In genomic region chr13:24233351-24233901, GRCh38 we compare ENCODE assay signal across 14 cellular contexts.
DNase-seq lines count a peak whose midpoint lies in the region; ATAC-seq, FAIRE-seq and TF ChIP-seq lines count a peak whose summit lies in the region.
"Had no signal": no experiment of that assay in that cellular context is flagged by ENCODE, and none has a peak within 500 bp of the region (broad histone marks: within the 10 kb centered on the region; RNA-seq: fewer than 3 reads in every experiment).

No MANE protein-coding gene starts in this region.

- H3K79me1 ChIP-seq in mesendoderm (ENCODE audit: low read length), result peaks cover 11% of the 10 kb centered on the region

- H3K9ac ChIP-seq in GM12878 (ENCODE audit: control insufficient read depth, insufficient read depth, low read length), result no peak overlapping the region
- H3K9ac ChIP-seq in mesendoderm (ENCODE audit: low read length), result no peak overlapping the region
- H3K9ac ChIP-seq: BLaER1 had no signal

- in situ Hi-C loops in GM12878 (cut with MboI), result loop anchor here (5.0 kb wide), 1 partner anchor 316 kb away; no protein-coding TSS in a partner anchor

- H3K4me3 ChIP-seq in GM12878 (no peak overlapping the region), mesendoderm (ENCODE audit: low read length) (no peak overlapping the region), uterus (peak overlapping the region in 1 of 2 donors; percentile 1)
- H3K4me3 ChIP-seq: BLaER1 had no signal

- WGBS in GM12878 (ENCODE audit: insufficient coverage, insufficient replicate concordance, low lambda C conversion rate, missing lambda C conversion rate), result 83% methylated on average over 4 of the region's 4 CpGs
- WGBS in mesendoderm (ENCODE audit: extremely low coverage, insufficient coverage, low lambda C conversion rate), result no CpG with 5 or more reads among the region's 4 CpGs

- H3K79me2 ChIP-seq in GM12878 (ENCODE audit: control insufficient read depth, insufficient read depth, low read length) (no peaks in the 10 kb centered on the region), mesendoderm (ENCODE audit: control insufficient read depth, insufficient read depth, low read length) (peaks cover 5% of the 10 kb centered on the region)

- H3K23ac ChIP-seq in mesendoderm (ENCODE audit: low read length), result no peak overlapping the region

- H4K8ac ChIP-seq in mesendoderm (ENCODE audit: low read depth, low read length), result no peak overlapping the region

- no peaks in the 10 kb centered on the region for H3K36me3 ChIP-seq in GM12878 (ENCODE audit: control insufficient read depth in 2 of 2, insufficient read depth in 2 of 2, low read length in 1 of 2)
- H3K36me3 ChIP-seq in mesendoderm (ENCODE audit: control insufficient read depth, insufficient read depth, low read length), result no peaks in the 10 kb centered on the region
- no peaks in the 10 kb centered on the region for H3K36me3 ChIP-seq in uterus
- H3K36me3 ChIP-seq: BLaER1 had no signal

- no peak overlapping the region for H3K4ac ChIP-seq in mesendoderm (ENCODE audit: low read depth, low read length)

- H3K9me3 Mint-ChIP-seq in activated naive CD4-positive, alpha-beta T cell treated with anti-CD3 and anti-CD28 coated beads, Interleukin-2, amount 50 U/mL, for 72 hours, result no peaks in the 10 kb centered on the region
- H3K9me3 Mint-ChIP-seq: activated B cell treated with CpG ODN at 0.5 μM for 24 hours, memory B cell had no signal

- POLR2A ChIA-PET in GM12878 (lab: Charles Lee), result interaction anchor here (0.6 to 3.8 kb wide), 3 partner anchors 36 to 181 kb away, joined by 3 to 15 read pairs (median 8); no protein-coding TSS in a partner anchor

- TF ChIP-seq POLR2A in GM12878 (IDR thresholded peaks at IDR 0.05; ENCODE audit: low read depth, low read length) (no peak), uterus (IDR thresholded peaks at IDR 0.05) (no peak)

- H2AK5ac ChIP-seq in mesendoderm (ENCODE audit: low read length), result no peak overlapping the region

- no peaks in the 10 kb centered on the region for H3K36me3 Mint-ChIP-seq in activated naive CD4-positive, alpha-beta T cell treated with anti-CD3 and anti-CD28 coated beads, Interleukin-2, amount 50 U/mL, for 72 hours

- intact Hi-C loops in GM12878 (cut with micrococcal nuclease; ENCODE audit: unreplicated experiment) (no loop called here), uterus (cut with DNase I; ENCODE audit: low total_unique reads) (no loop called here)

- peak overlapping the region; percentile 28 to 52 for H3K27ac Mint-ChIP-seq in activated naive CD4-positive, alpha-beta T cell treated with anti-CD3 and anti-CD28 coated beads, Interleukin-2, amount 50 U/mL, for 72 hours
- H3K27ac Mint-ChIP-seq: activated B cell treated with CpG ODN at 0.5 μM for 24 hours, memory B cell had no signal

- no peak overlapping the region for H2BK120ac ChIP-seq in mesendoderm (ENCODE audit: low read depth, low read length)

- no peak overlapping the region for H3K18ac ChIP-seq in mesendoderm (ENCODE audit: low read length)

- no peak overlapping the region for H3K27ac ChIP-seq in GM12878 (ENCODE audit: control insufficient read depth, insufficient read depth)
- no peak overlapping the region for H3K27ac ChIP-seq in mesendoderm (ENCODE audit: low read depth, low read length)
- peak overlapping the region; percentile 63 to 77 for H3K27ac ChIP-seq in uterus
- H3K27ac ChIP-seq: BLaER1 had no signal

- no peak for TF ChIP-seq RAD21 in GM12878 (IDR thresholded peaks at IDR 0.05; ENCODE audit: insufficient read depth, low read depth, low read length)

- peak; percentile 52 to 87 for ATAC-seq in activated naive CD4-positive, alpha-beta T cell treated with anti-CD3 and anti-CD28 coated beads, Interleukin-2, amount 50 U/mL, for 72 hours
- ATAC-seq in GM12878 (peak; percentile 58), HG03442 (IDR thresholded peaks at IDR 0.05; ENCODE audit: unreplicated experiment) (no peak), HG03521 (IDR thresholded peaks at IDR 0.05; ENCODE audit: unreplicated experiment) (no peak)

- TF ChIP-seq EP300 in GM12878 (IDR thresholded peaks at IDR 0.05; ENCODE audit: borderline replicate concordance in 1 of 2, control insufficient read depth in 1 of 2, low read depth in 2 of 2, low read length in 2 of 2), result no peak; a peak in 1 of 4 replicates

- H3K4me1 ChIP-seq in GM12878 (ENCODE audit: control insufficient read depth, insufficient read depth, low read length) (peaks cover 4% of the 10 kb centered on the region; the same call in 1 of the 2 replicates), mesendoderm (ENCODE audit: control insufficient read depth, low read depth, low read length) (no peaks in the 10 kb centered on the region), uterus (no peaks in the 10 kb centered on the region)
- H3K4me1 ChIP-seq: BLaER1 had no signal

- H2BK5ac ChIP-seq in mesendoderm (ENCODE audit: low read length), result no peak overlapping the region

- H4K5ac ChIP-seq in mesendoderm (ENCODE audit: low read length), result no peak overlapping the region

- FAIRE-seq in GM12878 (lab: Jason Lieb, UNC), result no peak

- H3K9me3 ChIP-seq in GM12878 (replicated peaks; ENCODE audit: control insufficient read depth, insufficient read depth, low read length) (no peaks in the 10 kb centered on the region), uterus (no peaks in the 10 kb centered on the region)
- H3K9me3 ChIP-seq: BLaER1 had no signal

- CTCF ChIA-PET in GM12878 (lab: Yijun Ruan, JAX), result interaction anchor here (0.6 to 2.4 kb wide), 8 partner anchors 10 to 274 kb away, joined by 3 to 9 read pairs (median 4); no protein-coding TSS in a partner anchor

- H3K4me2 ChIP-seq in GM12878 (ENCODE audit: control insufficient read depth, insufficient read depth), result no peak overlapping the region
- no peak overlapping the region for H3K4me2 ChIP-seq in mesendoderm (ENCODE audit: low read length)
- H3K4me2 ChIP-seq: BLaER1 had no signal

- no peak overlapping the region for H3K56ac ChIP-seq in mesendoderm (ENCODE audit: low read length)

- H3K27me3 ChIP-seq in GM12878 (replicated peaks in 1 of 2; ENCODE audit: control insufficient read depth in 2 of 2, insufficient read depth in 2 of 2, low read length in 1 of 2) (no peaks in the 10 kb centered on the region), mesendoderm (ENCODE audit: insufficient read depth, low read length, poor library complexity) (no peaks in the 10 kb centered on the region), uterus (no peaks in the 10 kb centered on the region)
- H3K27me3 ChIP-seq: BLaER1 had no signal

- TF ChIP-seq CTCF in GM12878 (IDR thresholded peaks at IDR 0.05 in 2 of 3, conservative IDR thresholded peaks at IDR 0.05 in 1 of 3; ENCODE audit: control insufficient read depth in 2 of 3, extremely low read depth in 1 of 3, insufficient read depth in 1 of 3, low read depth in 3 of 3, low read length in 3 of 3) (no peak), uterus (IDR thresholded peaks at IDR 0.05) (no peak)

- H2BK15ac ChIP-seq in mesendoderm (replicated peaks; ENCODE audit: low read depth), result no peak overlapping the region

- DNase-seq in activated naive CD4-positive, alpha-beta T cell treated with anti-CD3 and anti-CD28 coated beads, Interleukin-2, amount 50 U/mL, for 72 hours (ENCODE audit: low spot score in 2 of 2), result no peak
- DNase-seq in activated naive CD4-positive, alpha-beta T cell treated with anti-CD3 and anti-CD28 coated beads, Interleukin-2, amount 50 U/mL, for 16 hours, result no peak
- DNase-seq in GM12878 (ENCODE audit: low read depth, low spot score), result no peak
- peak; percentile 77 for DNase-seq in mesendoderm
- DNase-seq in uterus, result peak in 1 of 2 donors; percentile 45
- DNase-seq in OCI-M2 (lab: John Stamatoyannopoulos, UW; ENCODE audit: unreplicated experiment), result no peak
- DNase-seq: activated B cell treated with CpG ODN at 0.5 μM for 24 hours; aorta; NCI-H2081; stimulated activated CD4-positive, alpha-beta T cell treated with anti-CD3 and anti-CD28 coated beads, Interleukin-12 subunit alpha, Interleukin-12 subunit beta, amount 100 ng/mL, for 4 hours had no signal

- no TSS peak for BruUV-seq in GM12878 (replicated peaks; lab: Mats Ljungman, UMichigan)

- H4K20me1 ChIP-seq in GM12878 (ENCODE audit: control insufficient read depth, insufficient read depth), result no peaks in the 10 kb centered on the region
- H4K20me1 ChIP-seq: BLaER1 had no signal

- H2AFZ ChIP-seq in GM12878 (ENCODE audit: control insufficient read depth, low read depth, low read length), result no peak overlapping the region

- RAD21 ChIA-PET in GM12878 (lab: Charles Lee; ENCODE audit: unreplicated experiment), result interaction anchor here (0.9 to 5.7 kb wide), 4 partner anchors 18 to 193 kb away, joined by 3 to 80 read pairs (median 4); no protein-coding TSS in a partner anchor

- SMC1A ChIA-PET in GM12878 (lab: Charles Lee; ENCODE audit: uncharacterized antibody, unreplicated experiment), result interaction anchor here (1.2 to 3.9 kb wide), 5 partner anchors 17 to 40 kb away, joined by 3 to 25 read pairs (median 7); no protein-coding TSS in a partner anchor

TF ChIP-seq in GM12878, 131 proteins besides CTCF, POLR2A, EP300 and RAD21 (continues in another document):
- no peak for TF ChIP-seq POU2F2 (IDR thresholded peaks at IDR 0.05; ENCODE audit: borderline replicate concordance, low read depth, low read length)
- TF ChIP-seq NFXL1 (IDR thresholded peaks at IDR 0.05; ENCODE audit: borderline replicate concordance), result no peak
- peak; percentile 36 to 52; a peak in 2 of 4 replicates for TF ChIP-seq IKZF2 (IDR thresholded peaks at IDR 0.05)
- TF ChIP-seq IRF5 (IDR thresholded peaks at IDR 0.05; ENCODE audit: borderline replicate concordance), result no peak
- TF ChIP-seq NFIC (IDR thresholded peaks at IDR 0.05; ENCODE audit: low read depth, low read length), result peak; percentile 53; the same call in 1 of the 2 replicates
- no peak for TF ChIP-seq LARP7 (IDR thresholded peaks at IDR 0.05)
- TF ChIP-seq PBX3 (IDR thresholded peaks at IDR 0.05; ENCODE audit: insufficient replicate concordance, low read depth, low read length), result no peak

Comparison
In these comparisons a context has a peak if more than half of its experiments do, and no peak if none do; other contexts are left out.
1. ATAC-seq: peak in activated naive CD4-positive, alpha-beta T cell treated with anti-CD3 and anti-CD28 coated beads, Interleukin-2, amount 50 U/mL, for 72 hours (2 of 2) and GM12878 (single experiment); none in HG03442 (single experiment) and HG03521 (single experiment).
2. H3K27ac ChIP-seq: peak in uterus (2 of 2); none in GM12878 (single experiment) and mesendoderm (single experiment).